9 cellular contexts compared by ENCODE assay signal in the genomic region with DNA sequence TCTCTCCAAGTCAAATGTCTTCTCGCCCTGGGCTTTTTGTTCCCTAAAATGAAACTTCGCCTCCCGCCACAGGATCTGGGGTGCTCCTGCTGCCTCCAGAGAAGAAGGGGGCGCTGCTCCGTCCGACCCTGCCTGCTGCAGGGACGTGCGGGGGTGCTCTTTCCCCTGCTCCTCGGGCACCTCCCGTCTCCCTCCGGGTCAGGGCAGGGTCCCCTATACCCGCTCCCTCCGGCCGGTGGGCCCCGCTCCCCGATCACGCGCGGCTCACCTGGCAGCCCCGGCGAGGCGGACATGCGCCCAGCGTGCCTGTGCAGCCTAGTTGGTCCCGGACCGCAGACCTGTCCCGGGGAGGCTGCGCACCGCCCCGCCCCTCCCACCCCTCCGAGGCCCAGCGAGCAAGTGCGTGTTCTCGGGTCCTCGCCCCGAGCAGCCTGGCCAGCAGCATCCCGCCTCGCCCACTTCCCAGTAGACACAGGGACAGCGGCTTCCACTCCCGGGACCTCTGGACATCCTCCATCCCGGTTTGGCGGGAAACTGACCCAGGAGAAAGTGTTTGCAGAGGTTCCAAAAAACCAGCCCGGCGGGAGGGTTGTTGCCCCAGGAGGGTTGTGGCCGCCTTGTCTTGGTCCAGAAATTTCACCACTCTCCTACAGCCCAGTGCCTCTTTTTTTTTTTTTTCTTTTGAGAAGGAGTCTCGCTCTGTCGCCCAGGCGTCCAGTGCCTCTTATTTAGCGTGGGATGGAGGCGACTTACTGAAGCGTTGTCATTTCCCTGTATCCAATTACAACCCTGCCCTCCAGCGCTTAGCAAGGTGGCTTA. TPM values are rescaled to one million over a fixed set of nuclear protein-coding genes. Genes with fewer than 3 reads are reported as not detected.
DNase-seq lines count a peak whose midpoint lies in the region; ATAC-seq, FAIRE-seq and TF ChIP-seq lines count a peak whose summit lies in the region.
"Had no signal": no experiment of that assay in that cellular context is flagged by ENCODE, and none has a peak within 500 bp of the region (broad histone marks: within the 10 kb centered on the region; RNA-seq: fewer than 3 reads in every experiment).

A gene (minus strand): TSS at position 447 of the 819 bp plus-strand sequence. CDS start 6,717 bp downstream, outside the sequence.

- intact Hi-C loops in Right ventricle myocardium inferior (cut with DNase I): no loop called here
- intact Hi-C loops in Right ventricle myocardium superior (cut with DNase I): no loop called here
- intact Hi-C loops in endothelial cell of umbilical vein (cut with micrococcal nuclease): no loop called here
- intact Hi-C loops in aorta (cut with DNase I): no loop called here

- no peak for TF ChIP-seq POLR2A in endothelial cell of umbilical vein (IDR thresholded peaks at IDR 0.05; ENCODE audit: low read depth, low read length)

- no peak within 1 kb of the TSS for H2AFZ ChIP-seq in endothelial cell of umbilical vein (ENCODE audit: low read depth, low read length)

- no peak for TF ChIP-seq CTCF in endothelial cell of umbilical vein (IDR thresholded peaks at IDR 0.05; ENCODE audit: extremely low read depth in 1 of 2, insufficient read depth in 1 of 2, low read depth in 1 of 2, low read length in 2 of 2)

- no peaks in the 10 kb centered on the region for H3K36me3 ChIP-seq in endothelial cell of umbilical vein (ENCODE audit: control insufficient read depth in 2 of 2, extremely low read depth in 1 of 2, insufficient read depth in 2 of 2, low read length in 2 of 2)
- H3K36me3 ChIP-seq in muscle layer of colon (ENCODE audit: insufficient read depth, low read length): no peaks in the 10 kb centered on the region
- no peaks in the 10 kb centered on the region for H3K36me3 ChIP-seq in aorta (ENCODE audit: control insufficient read depth in 1 of 2, insufficient read depth in 2 of 2, low read length in 1 of 2)
- H3K36me3 ChIP-seq in HAP-1 (replicated peaks): no peaks in the 10 kb centered on the region

- in situ Hi-C loops in HAP-1 (cut with MboI; ENCODE audit: low sequenced_read_pairs): no loop called here

- CTCF ChIA-PET in endothelial cell of umbilical vein (lab: Charles Lee): no interaction called here

- H3K4me3 ChIP-seq in endothelial cell of umbilical vein (replicated peaks in 1 of 3; ENCODE audit: insufficient read depth in 1 of 3, low read depth in 1 of 3, low read length in 3 of 3): no peak within 1 kb of the TSS
- H3K4me3 ChIP-seq in muscle layer of colon (ENCODE audit: low read depth in 1 of 2, low read length in 2 of 2): peak within 1 kb of the TSS; percentile 51 to 59
- H3K4me3 ChIP-seq in aorta (ENCODE audit: low read length in 2 of 2): peak within 1 kb of the TSS in 1 of 2 donors; percentile 1
- no peak within 1 kb of the TSS for H3K4me3 ChIP-seq in HAP-1

- no peak within 1 kb of the TSS for H3K9ac ChIP-seq in endothelial cell of umbilical vein (replicated peaks; ENCODE audit: extremely low read depth, insufficient read depth, low read length)
- H3K9ac ChIP-seq in muscle layer of colon (ENCODE audit: low read length): no peak within 1 kb of the TSS

- no peaks in the 10 kb centered on the region for H4K20me1 ChIP-seq in endothelial cell of umbilical vein (replicated peaks; ENCODE audit: control insufficient read depth, extremely low read depth, insufficient read depth, low read length)

- H3K9me1 ChIP-seq in endothelial cell of umbilical vein (replicated peaks; ENCODE audit: control insufficient read depth, extremely low read depth, insufficient read depth, low read length): no peaks in the 10 kb centered on the region

- dilution Hi-C loops in endothelial cell of umbilical vein (cut with MboI; ENCODE audit: extremely low pct_ligation_motif_present, low sequenced_read_pairs): no loop called here

- H3K27ac ChIP-seq in endothelial cell of umbilical vein (ENCODE audit: insufficient read depth, low read depth, low read length): no peak within 1 kb of the TSS
- no peak within 1 kb of the TSS for H3K27ac ChIP-seq in muscle layer of colon (ENCODE audit: low read depth, low read length)
- H3K27ac ChIP-seq in aorta (ENCODE audit: low read depth in 1 of 2, low read length in 2 of 2): no peak within 1 kb of the TSS

- H3K4me1 ChIP-seq in endothelial cell of umbilical vein (ENCODE audit: control insufficient read depth, extremely low read depth, insufficient read depth, low read length) (no peaks in the 10 kb centered on the region), muscle layer of colon (ENCODE audit: insufficient read depth, low read length) (no peaks in the 10 kb centered on the region), aorta (ENCODE audit: control insufficient read depth in 1 of 2, insufficient read depth in 2 of 2, low read length in 2 of 2) (no peaks in the 10 kb centered on the region), HAP-1 (no peaks in the 10 kb centered on the region)

- no TSS peak for BruUV-seq in endothelial cell of umbilical vein (replicated peaks; lab: Mats Ljungman, UMichigan)

- POLR2A ChIA-PET in endothelial cell of umbilical vein (lab: Charles Lee): no interaction called here

- no peak for FAIRE-seq in endothelial cell of umbilical vein (lab: Jason Lieb, UNC)
- FAIRE-seq: TTC549 had no signal

- H3K4me2 ChIP-seq in endothelial cell of umbilical vein (ENCODE audit: insufficient read depth, low read length): no peak within 1 kb of the TSS

- ATAC-seq in Right ventricle myocardium inferior (peak; percentile 16), Right ventricle myocardium superior (ENCODE audit: poor library complexity) (no peak), aorta (ENCODE audit: low FRiP score) (peak; percentile 67), GM18870 (IDR thresholded peaks at IDR 0.05; ENCODE audit: unreplicated experiment) (no peak)

- H3K9me3 ChIP-seq in endothelial cell of umbilical vein (replicated peaks; ENCODE audit: control insufficient read depth, insufficient read depth, low read length) (no peaks in the 10 kb centered on the region), muscle layer of colon (ENCODE audit: low read length) (no peaks in the 10 kb centered on the region), aorta (ENCODE audit: control insufficient read depth, low read length) (no peaks in the 10 kb centered on the region), HAP-1 (no peaks in the 10 kb centered on the region)

- no peaks in the 10 kb centered on the region for H3K79me2 ChIP-seq in endothelial cell of umbilical vein (ENCODE audit: control insufficient read depth, insufficient read depth, low read length)

- no peak for DNase-seq in Right ventricle myocardium inferior (ENCODE audit: missing footprints)
- DNase-seq in Right ventricle myocardium superior: no peak
- no peak for DNase-seq in endothelial cell of umbilical vein (ENCODE audit: low read depth, low spot score)
- DNase-seq in aorta: peak; percentile 47 to 76
- no peak for DNase-seq in NCI-H510A (lab: John Stamatoyannopoulos, UW)
- DNase-seq in HAP-1 (ENCODE audit: low spot score in 2 of 2): no peak

- H3K27me3 ChIP-seq in endothelial cell of umbilical vein (ENCODE audit: control insufficient read depth in 2 of 2, insufficient read depth in 2 of 2, low read length in 2 of 2) (peaks cover 48 to 81% of the 10 kb centered on the region in 2 experiments), muscle layer of colon (ENCODE audit: control insufficient read depth in 1 of 2, insufficient read depth in 2 of 2, low read length in 2 of 2) (no peaks in the 10 kb centered on the region), aorta (ENCODE audit: control insufficient read depth in 1 of 2, insufficient read depth in 2 of 2, low read length in 1 of 2) (no peaks in the 10 kb centered on the region), HAP-1 (ENCODE audit: low read depth) (peaks cover 9% of the 10 kb centered on the region)

- 3% methylated on average over 51 to 52 of the region's 52 CpGs for WGBS in aorta, 2 donors

TF ChIP-seq in endothelial cell of umbilical vein, 7 proteins besides CTCF, POLR2A, EP300 and RAD21:
- peak; percentile 63 for TF ChIP-seq EZH2 (IDR thresholded peaks at IDR 0.05; ENCODE audit: borderline replicate concordance, low read depth, low read length, severe bottlenecking)
- TF ChIP-seq, protein P1, sequence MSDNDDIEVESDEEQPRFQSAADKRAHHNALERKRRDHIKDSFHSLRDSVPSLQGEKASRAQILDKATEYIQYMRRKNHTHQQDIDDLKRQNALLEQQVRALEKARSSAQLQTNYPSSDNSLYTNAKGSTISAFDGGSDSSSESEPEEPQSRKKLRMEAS (IDR thresholded peaks at IDR 0.05; ENCODE audit: insufficient read depth, insufficient read length): no peak

RNA-seq across cellular contexts. Expression of the gene that starts here (rescaled TPM):
- total RNA-seq in Right ventricle myocardium inferior: not detected
- total RNA-seq in Right ventricle myocardium superior: not detected
- not detected in 2 replicates for total RNA-seq in endothelial cell of umbilical vein
- polyA plus RNA-seq in endothelial cell of umbilical vein: not detected in 2 replicates
- not detected in 2 replicates for polyA plus RNA-seq in endothelial cell of umbilical vein (2011; cell fraction: cytosol; rRNA removed)
- not detected in 2 replicates for polyA plus RNA-seq in endothelial cell of umbilical vein (2011; cell fraction: nucleus; rRNA removed)
- not detected in 2 replicates for polyA plus RNA-seq in endothelial cell of umbilical vein (2012)
- polyA minus RNA-seq in endothelial cell of umbilical vein: not detected in 2 replicates
- polyA minus RNA-seq in endothelial cell of umbilical vein (2011; cell fraction: cytosol; rRNA and poly(A)+ RNA removed): not detected
- polyA minus RNA-seq in endothelial cell of umbilical vein (2011; cell fraction: nucleus; rRNA and poly(A)+ RNA removed): not detected in 2 replicates
- 1 to 10 TPM in 1 of 2 donors, not detected in 1; 1.4 TPM for total RNA-seq in aorta
- polyA plus RNA-seq in aorta: not detected

Comparison
In these comparisons a context has a peak if more than half of its experiments do, and no peak if none do; other contexts are left out.
1. Peak in ATAC-seq in Right ventricle myocardium inferior; RNA of the gene not detected or under 1 TPM.
2. DNase-seq: peak in aorta (2 of 2); none in Right ventricle myocardium inferior (single experiment), Right ventricle myocardium superior (single experiment), endothelial cell of umbilical vein (single experiment), NCI-H510A (single experiment) and HAP-1 (0 of 2).
3. H3K4me3 ChIP-seq: peak in muscle layer of colon (2 of 2); none in endothelial cell of umbilical vein (0 of 3) and HAP-1 (single experiment).